ENCODE assay signal across 8 cellular contexts in genomic region chr11:57705432-57705831, GRCh38. TPM values are rescaled to one million over a fixed set of nuclear protein-coding genes. Genes with fewer than 3 reads are reported as not detected.
"Had no signal": no experiment of that assay in that cellular context is flagged by ENCODE, and none has a peak within 500 bp of the region (broad histone marks: within the 10 kb centered on the region; RNA-seq: fewer than 3 reads in every experiment).

No MANE protein-coding gene starts in this region.

RNA-seq across cellular contexts. Expression of gene BTBD18, which starts 46.2 kb away (rescaled TPM):
- total RNA-seq: LHCN-M2, MCF 10A, NCI-H460, OCI-LY7, PC-9, Right ventricle myocardium inferior, RPMI7951, SK-MEL-5 had no signal
